Comparison of ENCODE assay signal across 16 cellular contexts in the genomic region with DNA sequence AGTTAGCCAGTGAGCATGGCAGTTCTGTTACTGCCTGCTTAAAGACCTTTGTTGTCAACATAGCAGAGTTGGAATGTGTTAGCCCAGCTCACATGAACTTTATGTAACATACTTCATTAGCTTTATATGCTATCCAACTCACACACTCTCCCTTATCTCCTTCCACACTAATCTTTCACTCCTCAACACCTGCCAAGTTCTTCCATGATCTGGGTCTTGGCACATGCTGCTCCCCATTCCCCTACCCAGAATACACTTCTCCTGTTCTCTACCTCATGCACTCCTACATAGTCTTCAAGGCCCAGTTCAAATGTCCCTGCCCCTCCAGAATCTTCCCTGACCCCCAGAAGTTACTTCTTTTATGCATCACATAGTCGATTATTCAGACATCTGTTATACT.
DNase-seq lines count a peak whose midpoint lies in the region; ATAC-seq, FAIRE-seq and TF ChIP-seq lines count a peak whose summit lies in the region.
"Had no signal": no experiment of that assay in that cellular context is flagged by ENCODE, and none has a peak within 500 bp of the region (broad histone marks: within the 10 kb centered on the region; RNA-seq: fewer than 3 reads in every experiment).

No MANE protein-coding gene starts in this region.

- no peak overlapping the region for H3K4me3 ChIP-seq in mammary epithelial cell (replicated peaks in 1 of 3; ENCODE audit: insufficient read depth in 1 of 3, low read depth in 2 of 3, low read length in 3 of 3)
- H3K4me3 ChIP-seq in K562, result no peak overlapping the region
- H3K4me3 ChIP-seq in uterus, result no peak overlapping the region
- H3K4me3 ChIP-seq in dorsolateral prefrontal cortex, result no peak overlapping the region

- no peak overlapping the region for H2AFZ ChIP-seq in mammary epithelial cell (ENCODE audit: low read depth, low read length)
- H2AFZ ChIP-seq in K562 (ENCODE audit: low read depth, low read length), result no peak overlapping the region

- H3K79me2 ChIP-seq in mammary epithelial cell (ENCODE audit: insufficient read depth, low read length) (no peaks in the 10 kb centered on the region), K562 (ENCODE audit: control insufficient read depth, insufficient read depth, low read length) (no peaks in the 10 kb centered on the region)

- H4K20me1 ChIP-seq in mammary epithelial cell (ENCODE audit: insufficient read depth, low read length) (no peaks in the 10 kb centered on the region), K562 (replicated peaks; ENCODE audit: control insufficient read depth, insufficient read depth, low read length) (no peaks in the 10 kb centered on the region)

- peak overlapping the region; percentile 76 for H3K27ac Mint-ChIP-seq in MCF 10A (ENCODE audit: low read depth, unreplicated experiment)
- peak overlapping the region; percentile 52 for H3K27ac Mint-ChIP-seq in neural crest cell (ENCODE audit: unreplicated experiment)
- H3K27ac Mint-ChIP-seq: B cell had no signal

- WGBS in mammary epithelial cell (ENCODE audit: low coverage, missing lambda C conversion rate), result 75% methylated on average over 1 of the region's 1 CpG
- WGBS in K562 (ENCODE audit: insufficient coverage, low coverage, missing lambda C conversion rate), result 0% methylated on average over 1 of the region's 1 CpG

- no peaks in the 10 kb centered on the region for H3K27me3 Mint-ChIP-seq in MCF 10A (ENCODE audit: insufficient read depth, unreplicated experiment)
- no peaks in the 10 kb centered on the region for H3K27me3 Mint-ChIP-seq in neural crest cell (ENCODE audit: low read depth)
- H3K27me3 Mint-ChIP-seq: B cell had no signal

- H3K9ac ChIP-seq in mammary epithelial cell (ENCODE audit: insufficient read depth, low read length), result no peak overlapping the region
- H3K9ac ChIP-seq in K562 (ENCODE audit: insufficient read depth in 1 of 2, low read depth in 2 of 2, low read length in 2 of 2), result no peak overlapping the region

- ATAC-seq in K562, result no peak
- ATAC-seq: HepG2 had no signal

- no peak overlapping the region for H3K4me2 ChIP-seq in mammary epithelial cell (ENCODE audit: insufficient read depth, low read depth, low read length)
- no peak overlapping the region for H3K4me2 ChIP-seq in K562 (ENCODE audit: insufficient read depth, low read length)

- in situ Hi-C loops in mammary epithelial cell (cut with MboI; ENCODE audit: low sequenced_read_pairs in 2 of 2), result loop anchor here (25.0 kb wide), 3 partner anchors 309 to 909 kb away; a partner anchor contains a TSS
- in situ Hi-C loops in K562 (cut with MboI), result loop anchor here (10.0 to 25.0 kb wide), 2 partner anchors 209 to 667 kb away; no protein-coding TSS in a partner anchor

- H3K27me3 ChIP-seq in mammary epithelial cell (ENCODE audit: insufficient read depth, low read length) (no peaks in the 10 kb centered on the region), K562 (ENCODE audit: control insufficient read depth in 2 of 2, insufficient read depth in 2 of 2, low read length in 2 of 2) (peaks cover 11 to 40% of the 10 kb centered on the region in 2 experiments; a peak in 3 of 5 replicates), uterus (no peaks in the 10 kb centered on the region), dorsolateral prefrontal cortex (no peaks in the 10 kb centered on the region)

- peaks cover 13% of the 10 kb centered on the region for H3K9me3 Mint-ChIP-seq in MCF 10A (ENCODE audit: unreplicated experiment)
- H3K9me3 Mint-ChIP-seq in neural crest cell, result peaks cover 4% of the 10 kb centered on the region

- BruUV-seq in MCF 10A (replicated peaks; lab: Mats Ljungman, UMichigan) (no TSS peak), mammary epithelial cell (replicated peaks; lab: Mats Ljungman, UMichigan) (no TSS peak), K562 (replicated peaks; lab: Mats Ljungman, UMichigan) (no TSS peak)

- TF ChIP-seq EP300 in K562 (IDR thresholded peaks at IDR 0.05; ENCODE audit: low read length), result no peak

- dilution Hi-C loops in mammary epithelial cell (cut with HindIII; ENCODE audit: low sequenced_read_pairs), result no loop called here

- no peaks in the 10 kb centered on the region for H3K36me3 ChIP-seq in mammary epithelial cell (ENCODE audit: insufficient read depth, low read length)
- H3K36me3 ChIP-seq in K562 (ENCODE audit: control insufficient read depth, insufficient read depth, low read length), result no peaks in the 10 kb centered on the region
- H3K36me3 ChIP-seq in uterus, result no peaks in the 10 kb centered on the region

- no peak for DNase-seq in MCF 10A (ENCODE audit: unreplicated experiment)
- no peak for DNase-seq in mammary epithelial cell
- DNase-seq in K562 (ENCODE audit: extremely low read depth in 1 of 4, low spot score in 3 of 4), result no peak
- no peak for DNase-seq in neural crest cell (ENCODE audit: low read depth, low spot score)
- peak in 1 of 2 donors; percentile 11 for DNase-seq in uterus
- no peak for DNase-seq in NCI-H748 (lab: John Stamatoyannopoulos, UW; ENCODE audit: unreplicated experiment)
- DNase-seq in dorsolateral prefrontal cortex, result no peak
- DNase-seq: DMS79 treated with DMSO at 0.1 percent for 48 hours, KG1, NCI-H1417 treated with DMSO at 0.1 percent for 48 hours, NCI-H187 treated with DMSO at 0.1 percent for 48 hours, NCI-H2227 treated with DMSO at 0.1 percent for 48 hours, NCI-H524 had no signal

- H3K9me3 ChIP-seq in mammary epithelial cell (replicated peaks; ENCODE audit: insufficient read depth, low read length), result no peaks in the 10 kb centered on the region
- H3K9me3 ChIP-seq in K562 (replicated peaks; ENCODE audit: control insufficient read depth, insufficient read depth, low read depth, low read length), result no peaks in the 10 kb centered on the region
- no peaks in the 10 kb centered on the region for H3K9me3 ChIP-seq in uterus

- no peak for FAIRE-seq in K562 (lab: Jason Lieb, UNC)
- FAIRE-seq: H1, HepG2 had no signal

- intact Hi-C loops in MCF 10A (cut with micrococcal nuclease), result no loop called here
- intact Hi-C loops in mammary epithelial cell (cut with micrococcal nuclease), result no loop called here
- intact Hi-C loops in K562 (cut with micrococcal nuclease), result no loop called here
- intact Hi-C loops in uterus (cut with DNase I; ENCODE audit: low total_unique reads), result no loop called here
- intact Hi-C loops in dorsolateral prefrontal cortex (cut with DNase I), result no loop called here

- H3K36me3 Mint-ChIP-seq in MCF 10A (ENCODE audit: insufficient read depth, unreplicated experiment) (no peaks in the 10 kb centered on the region), neural crest cell (ENCODE audit: low read depth) (no peaks in the 10 kb centered on the region)

- POLR2A ChIA-PET in MCF 10A (lab: Yijun Ruan, JAX) (no interaction called here), K562 (lab: Yijun Ruan, JAX) (interaction anchor here (0.7 kb wide), 1 partner anchor 48 kb away, joined by 4 read pairs; no protein-coding TSS in a partner anchor)

- CTCF ChIA-PET in MCF 10A (lab: Yijun Ruan, JAX) (interaction anchor here (0.5 kb wide), 1 partner anchor 18 kb away, joined by 3 read pairs; no protein-coding TSS in a partner anchor), mammary epithelial cell (lab: Charles Lee; ENCODE audit: low non-redundant PET) (no interaction called here), K562 (lab: Yijun Ruan, JAX; ENCODE audit: low intra/inter-chr PET ratio) (no interaction called here)

- H3K9me1 ChIP-seq in K562 (ENCODE audit: control insufficient read depth, insufficient read depth, low read length), result no peaks in the 10 kb centered on the region

- no peak for TF ChIP-seq RAD21 in K562 (CRISPR knock-in tag; conservative IDR thresholded peaks at IDR 0.05 in 1 of 2, IDR thresholded peaks at IDR 0.05 in 1 of 2)

- no peak overlapping the region for H3K4me3 Mint-ChIP-seq in MCF 10A (ENCODE audit: unreplicated experiment)
- H3K4me3 Mint-ChIP-seq in neural crest cell, result no peak overlapping the region
- H3K4me3 Mint-ChIP-seq: B cell had no signal

- H3K4me1 Mint-ChIP-seq in MCF 10A (ENCODE audit: insufficient read depth, unreplicated experiment), result peaks cover 40% of the 10 kb centered on the region
- peaks cover 16% of the 10 kb centered on the region for H3K4me1 Mint-ChIP-seq in neural crest cell

- TF ChIP-seq CTCF in MCF 10A (IDR thresholded peaks at IDR 0.05; ENCODE audit: unreplicated experiment), result no peak
- TF ChIP-seq CTCF in mammary epithelial cell (conservative IDR thresholded peaks at IDR 0.05 in 1 of 2, IDR thresholded peaks at IDR 0.05 in 1 of 2; ENCODE audit: extremely low read depth in 1 of 2, insufficient read depth in 1 of 2, low read depth in 1 of 2, low read length in 2 of 2), result no peak
- TF ChIP-seq CTCF in K562 (IDR thresholded peaks at IDR 0.05 in 2 of 3, conservative IDR thresholded peaks at IDR 0.05 in 1 of 3; ENCODE audit: insufficient read depth in 2 of 3, low read depth in 1 of 3, low read length in 3 of 3), result no peak
- no peak for TF ChIP-seq CTCF in neural crest cell (conservative IDR thresholded peaks at IDR 0.05)
- TF ChIP-seq CTCF in uterus (IDR thresholded peaks at IDR 0.05), result no peak
- TF ChIP-seq CTCF in dorsolateral prefrontal cortex (IDR thresholded peaks at IDR 0.05 in 54 of 56, conservative IDR thresholded peaks at IDR 0.05 in 2 of 56; ENCODE audit: low read depth in 1 of 56, partially characterized antibody in 56 of 56), result no peak

- no peak for TF ChIP-seq POLR2A in K562 (conservative IDR thresholded peaks at IDR 0.05)
- TF ChIP-seq POLR2A in uterus (IDR thresholded peaks at IDR 0.05), result no peak

- no peak overlapping the region for H3K27ac ChIP-seq in mammary epithelial cell (ENCODE audit: insufficient read depth, low read depth, low read length)
- no peak overlapping the region for H3K27ac ChIP-seq in K562 (ENCODE audit: extremely low read depth, low read depth, low read length)
- peak overlapping the region; percentile 87 to 89 for H3K27ac ChIP-seq in uterus
- no peak overlapping the region for H3K27ac ChIP-seq in dorsolateral prefrontal cortex

- H3K4me1 ChIP-seq in mammary epithelial cell (ENCODE audit: insufficient read depth, low read length) (peaks cover 17% of the 10 kb centered on the region), K562 (replicated peaks in 1 of 2; ENCODE audit: control insufficient read depth in 2 of 2, insufficient read depth in 2 of 2, low read length in 2 of 2) (peaks cover 0 to 6% of the 10 kb centered on the region in 2 experiments; a peak in 3 of 5 replicates), uterus (peaks cover 18 to 20% of the 10 kb centered on the region in 2 donors)

Comparison
In these comparisons a context has a peak if more than half of its experiments do, and no peak if none do; other contexts are left out.
1. H3K27ac ChIP-seq: peak in uterus (2 of 2); none in mammary epithelial cell (single experiment), K562 (single experiment) and dorsolateral prefrontal cortex (0 of 59).